In genomic region chrX:139528829-139529228, GRCh38 we compare ENCODE assay signal across 11 cellular contexts. TPM values are rescaled to one million over a fixed set of nuclear protein-coding genes. Genes with fewer than 3 reads are reported as not detected.
"Had no signal": no experiment of that assay in that cellular context is flagged by ENCODE, and none has a peak within 500 bp of the region (broad histone marks: within the 10 kb centered on the region; RNA-seq: fewer than 3 reads in every experiment).

No MANE protein-coding gene starts in this region.

RNA-seq across cellular contexts. Expression of gene F9, which starts 1.7 kb away (rescaled TPM):
- total RNA-seq: OCI-LY7, PC-3, PC-9, Peyer's patch, Right ventricle myocardium inferior, Right ventricle myocardium superior, RPMI7951, SJCRH30, SJSA1, SK-MEL-5 had no signal
- polyA plus RNA-seq: SK-N-SH had no signal
